1 cellular context compared by ENCODE assay signal in genomic region chr14:22884721-22885523, GRCh38.
TF ChIP-seq lines count a peak whose summit lies in the region.

No MANE protein-coding gene starts in this region.

TF ChIP-seq in IMR-90, 13 proteins besides CTCF, POLR2A, EP300 and RAD21:
- TF ChIP-seq BHLHE40 (IDR thresholded peaks at IDR 0.05; ENCODE audit: low read depth, low read length) (no peak), FOS (IDR thresholded peaks at IDR 0.05; ENCODE audit: low read depth, low read length) (no peak), CHD1 (IDR thresholded peaks at IDR 0.05; ENCODE audit: low read depth, low read length) (no peak), SMC3 (IDR thresholded peaks at IDR 0.05; ENCODE audit: low read depth, low read length) (no peak), NFE2L2 (IDR thresholded peaks at IDR 0.05; ENCODE audit: low read depth, low read length) (no peak)
